In the genomic region with DNA sequence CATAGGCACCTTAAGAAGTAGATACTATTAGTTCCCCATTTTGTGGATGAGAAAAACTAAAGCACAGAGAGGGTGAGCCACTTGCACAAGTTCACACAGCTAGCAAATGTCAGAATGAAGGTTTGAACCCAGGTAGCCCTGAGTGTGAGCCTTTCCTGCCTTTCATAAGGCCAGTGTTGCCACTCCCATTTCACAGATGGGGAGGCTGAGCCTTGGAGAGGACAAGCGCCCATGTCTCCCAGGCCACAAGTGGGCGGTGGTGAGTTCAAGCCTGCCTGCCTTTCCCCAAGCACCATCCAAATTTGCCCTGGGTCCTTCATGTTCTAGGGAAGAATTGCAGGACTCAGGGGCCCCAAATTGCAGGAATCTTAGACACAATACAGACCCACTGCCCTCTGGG, we compare ENCODE assay signal across 1 cellular context.
TF ChIP-seq lines count a peak whose summit lies in the region.

No MANE protein-coding gene starts in this region.

TF ChIP-seq in GM12878, 131 proteins besides CTCF, POLR2A, EP300 and RAD21:
- no peak for TF ChIP-seq TAF1 (IDR thresholded peaks at IDR 0.05; ENCODE audit: borderline replicate concordance, low read depth, low read length)
- TF ChIP-seq SMARCA5 (IDR thresholded peaks at IDR 0.05) = peak; percentile 73; the same call in 1 of the 2 replicates
- no peak for TF ChIP-seq PAX8 (IDR thresholded peaks at IDR 0.05)
- TF ChIP-seq CREM (IDR thresholded peaks at IDR 0.05; ENCODE audit: low read depth) = no peak
- TF ChIP-seq SMC3 (IDR thresholded peaks at IDR 0.05; ENCODE audit: borderline replicate concordance, low read length) = peak; percentile 12; the same call in 1 of the 2 replicates
- no peak for TF ChIP-seq CREB1 (IDR thresholded peaks at IDR 0.05; ENCODE audit: low read depth)
